8 cellular contexts compared by ENCODE assay signal in the genomic region with DNA sequence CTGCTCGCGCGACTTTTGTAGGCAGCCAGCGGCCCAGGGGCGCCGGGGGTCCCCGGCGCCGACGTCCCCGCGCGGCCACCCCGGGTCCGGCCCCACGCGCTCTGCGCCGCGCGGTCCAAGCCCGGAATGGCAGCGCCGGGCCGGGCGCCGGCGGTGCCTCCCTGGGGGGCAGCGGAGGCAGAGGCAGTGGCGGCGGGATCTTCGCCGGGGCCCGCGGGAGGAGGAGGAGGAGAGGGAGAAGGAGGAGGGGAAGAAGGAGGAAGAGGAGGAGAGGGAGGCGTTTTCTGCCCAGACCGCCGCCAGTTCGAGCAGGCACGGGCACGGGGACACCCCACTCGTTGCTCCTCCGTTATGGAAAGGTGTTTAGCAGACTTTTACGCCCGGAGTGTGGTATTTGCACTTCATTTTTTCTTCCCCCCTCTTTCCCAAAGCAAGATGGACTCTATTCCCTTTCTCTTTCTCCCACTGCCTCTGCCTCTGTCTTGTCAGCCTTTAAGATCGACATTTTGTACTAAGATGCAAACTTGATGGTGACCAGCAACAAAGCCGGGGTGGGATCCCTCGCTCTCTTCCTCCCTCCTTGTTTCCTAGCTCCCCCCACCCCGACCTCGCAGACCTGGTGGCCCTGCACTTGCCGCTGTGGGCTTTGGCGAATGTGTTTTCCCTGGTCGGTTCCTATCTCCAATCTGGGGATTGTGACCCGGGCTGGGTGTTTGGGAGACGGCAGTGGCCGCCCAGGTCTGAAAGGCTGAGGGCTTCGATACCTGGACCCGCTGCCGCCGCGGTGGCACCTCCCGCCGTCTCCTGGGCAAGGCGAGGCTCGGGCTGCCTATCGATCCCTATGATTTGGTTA. TPM values are rescaled to one million over a fixed set of nuclear protein-coding genes. Genes with fewer than 3 reads are reported as not detected.
DNase-seq lines count a peak whose midpoint lies in the region; ATAC-seq and TF ChIP-seq lines count a peak whose summit lies in the region.

No MANE protein-coding gene starts in this region.

- no peak overlapping the region for H3K27ac ChIP-seq in mesodermal cell (ENCODE audit: low read depth, low read length, severe bottlenecking)

- no peaks in the 10 kb centered on the region for H3K9me3 ChIP-seq in mesodermal cell (ENCODE audit: control insufficient read depth, low read length)

- peaks cover 7% of the 10 kb centered on the region for H3K36me3 ChIP-seq in mesodermal cell (ENCODE audit: control insufficient read depth, insufficient read depth, low read length)

- DNase-seq in DMS153 treated with DMSO at 0.1 percent for 48 hours (lab: John Stamatoyannopoulos, UW; ENCODE audit: unreplicated experiment) (peak; percentile 33), DMS153 (lab: John Stamatoyannopoulos, UW) (no peak), NCI-H1105 (lab: John Stamatoyannopoulos, UW) (peak; percentile 31), epithelial cell of esophagus (ENCODE audit: low read depth) (peak; percentile 22)
- DNase-seq in activated CD8-positive, alpha-beta memory T cell treated with anti-CD3 and anti-CD28 coated beads, Interleukin-2, amount 50 U/mL, for 4 hours = peak; percentile 22
- peak; percentile 22 for DNase-seq in stimulated activated naive CD4-positive, alpha-beta T cell treated with Interleukin-2 at 50 U/mL for 16 hours (lab: John Stamatoyannopoulos, UW)

- H3K4me3 ChIP-seq in epithelial cell of esophagus (ENCODE audit: low read length) = peak overlapping the region; percentile 93
- peak overlapping the region; percentile 82 for H3K4me3 ChIP-seq in mesodermal cell (ENCODE audit: extremely low read depth, insufficient read depth, low read length, poor library complexity, severe bottlenecking)

- WGBS in mesodermal cell (ENCODE audit: insufficient coverage in 2 of 2), 2 experiments = 0% methylated on average over 27 to 45 of the region's 66 CpGs

- TF ChIP-seq CTCF in epithelial cell of esophagus (IDR thresholded peaks at IDR 0.05; ENCODE audit: insufficient read depth, low read depth, low read length, missing control alignments) = no peak

- no peaks in the 10 kb centered on the region for H3K4me1 ChIP-seq in mesodermal cell (ENCODE audit: control insufficient read depth, insufficient read depth, low read length, poor library complexity, severe bottlenecking)

- ATAC-seq in GM18858 (IDR thresholded peaks at IDR 0.05; ENCODE audit: unreplicated experiment) = no peak

RNA-seq across cellular contexts. Expression of gene BBX, which starts 2.6 kb away (rescaled TPM):
- polyA plus RNA-seq in mesodermal cell (2013, experiment 1 of 2) = 57.3 TPM
- polyA plus RNA-seq in mesodermal cell (2013, experiment 2 of 2) = 57.0 TPM
